ENCODE assay signal across 1 cellular context in genomic region chr3:158685151-158685550, GRCh38.
TF ChIP-seq lines count a peak whose summit lies in the region.

No MANE protein-coding gene starts in this region.

TF ChIP-seq in IMR-90, 13 proteins besides CTCF, POLR2A, EP300 and RAD21 (continued from another document):
- TF ChIP-seq CHD1 (IDR thresholded peaks at IDR 0.05; ENCODE audit: low read depth, low read length) (no peak), RFX5 (IDR thresholded peaks at IDR 0.05; ENCODE audit: low read depth, low read length) (no peak), FOS (IDR thresholded peaks at IDR 0.05; ENCODE audit: low read depth, low read length) (no peak), MXI1 (IDR thresholded peaks at IDR 0.05; ENCODE audit: borderline replicate concordance, low read depth, low read length) (no peak), NFE2L2 (IDR thresholded peaks at IDR 0.05; ENCODE audit: low read depth, low read length) (no peak), SMC3 (IDR thresholded peaks at IDR 0.05; ENCODE audit: low read depth, low read length) (no peak), MAZ (IDR thresholded peaks at IDR 0.05; ENCODE audit: borderline replicate concordance, low read depth, low read length) (no peak), BHLHE40 (IDR thresholded peaks at IDR 0.05; ENCODE audit: low read depth, low read length) (no peak)
- TF ChIP-seq, protein P1, sequence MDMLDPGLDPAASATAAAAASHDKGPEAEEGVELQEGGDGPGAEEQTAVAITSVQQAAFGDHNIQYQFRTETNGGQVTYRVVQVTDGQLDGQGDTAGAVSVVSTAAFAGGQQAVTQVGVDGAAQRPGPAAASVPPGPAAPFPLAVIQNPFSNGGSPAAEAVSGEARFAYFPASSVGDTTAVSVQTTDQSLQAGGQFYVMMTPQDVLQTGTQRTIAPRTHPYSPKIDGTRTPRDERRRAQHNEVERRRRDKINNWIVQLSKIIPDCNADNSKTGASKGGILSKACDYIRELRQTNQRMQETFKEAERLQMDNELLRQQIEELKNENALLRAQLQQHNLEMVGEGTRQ (IDR thresholded peaks at IDR 0.05; ENCODE audit: low read depth, low read length): no peak
